ENCODE assay signal across 4 cellular contexts in the genomic region with DNA sequence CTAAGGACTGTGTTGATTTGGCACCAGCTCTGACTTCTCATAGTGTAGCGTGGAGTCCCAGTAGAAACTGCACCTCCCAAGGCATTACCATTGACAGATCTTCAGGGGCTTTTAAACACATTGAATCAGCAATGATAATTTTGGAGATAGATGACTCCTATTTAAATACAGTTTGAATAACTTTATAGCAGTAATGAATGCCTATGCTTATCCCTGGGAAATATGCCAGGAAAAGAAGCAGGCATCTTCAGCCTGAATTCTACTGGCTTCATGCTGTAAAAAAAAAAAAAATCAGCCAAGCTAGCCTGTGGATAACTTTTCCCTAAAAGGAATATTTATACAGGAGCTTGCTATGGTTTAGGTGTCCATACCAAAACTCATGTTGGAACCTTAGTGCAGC.
TF ChIP-seq lines count a peak whose summit lies in the region.

No MANE protein-coding gene starts in this region.

TF ChIP-seq in SK-N-SH treated with all-trans-retinoic acid at 6 μM for 48 hours, 23 proteins besides CTCF, POLR2A, EP300 and RAD21:
- TF ChIP-seq ISL1 (CRISPR knock-in tag; IDR thresholded peaks at IDR 0.05) = 0 out of 2 replicates have a peak, but pooled peaks have one; percentile 11
- TF ChIP-seq ARNTL (CRISPR knock-in tag; IDR thresholded peaks at IDR 0.05; ENCODE audit: borderline replicate concordance, low read depth) = no peak

TF ChIP-seq in SK-N-SH, 30 proteins besides CTCF, POLR2A, EP300 and RAD21:
- TF ChIP-seq, protein P1, sequence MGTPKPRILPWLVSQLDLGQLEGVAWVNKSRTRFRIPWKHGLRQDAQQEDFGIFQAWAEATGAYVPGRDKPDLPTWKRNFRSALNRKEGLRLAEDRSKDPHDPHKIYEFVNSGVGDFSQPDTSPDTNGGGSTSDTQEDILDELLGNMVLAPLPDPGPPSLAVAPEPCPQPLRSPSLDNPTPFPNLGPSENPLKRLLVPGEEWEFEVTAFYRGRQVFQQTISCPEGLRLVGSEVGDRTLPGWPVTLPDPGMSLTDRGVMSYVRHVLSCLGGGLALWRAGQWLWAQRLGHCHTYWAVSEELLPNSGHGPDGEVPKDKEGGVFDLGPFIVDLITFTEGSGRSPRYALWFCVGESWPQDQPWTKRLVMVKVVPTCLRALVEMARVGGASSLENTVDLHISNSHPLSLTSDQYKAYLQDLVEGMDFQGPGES (IDR thresholded peaks at IDR 0.05; ENCODE audit: low read depth, low read length) = no peak
- no peak for TF ChIP-seq JUND (IDR thresholded peaks at IDR 0.05)
- no peak for TF ChIP-seq EZH2phosphoT487 (IDR thresholded peaks at IDR 0.05; ENCODE audit: borderline replicate concordance, low read depth)
- TF ChIP-seq NRF1 (IDR thresholded peaks at IDR 0.05; ENCODE audit: low read depth, low read length) = no peak
- TF ChIP-seq SMC3 (IDR thresholded peaks at IDR 0.05; ENCODE audit: low read depth, low read length) = no peak
- TF ChIP-seq, protein P2, sequence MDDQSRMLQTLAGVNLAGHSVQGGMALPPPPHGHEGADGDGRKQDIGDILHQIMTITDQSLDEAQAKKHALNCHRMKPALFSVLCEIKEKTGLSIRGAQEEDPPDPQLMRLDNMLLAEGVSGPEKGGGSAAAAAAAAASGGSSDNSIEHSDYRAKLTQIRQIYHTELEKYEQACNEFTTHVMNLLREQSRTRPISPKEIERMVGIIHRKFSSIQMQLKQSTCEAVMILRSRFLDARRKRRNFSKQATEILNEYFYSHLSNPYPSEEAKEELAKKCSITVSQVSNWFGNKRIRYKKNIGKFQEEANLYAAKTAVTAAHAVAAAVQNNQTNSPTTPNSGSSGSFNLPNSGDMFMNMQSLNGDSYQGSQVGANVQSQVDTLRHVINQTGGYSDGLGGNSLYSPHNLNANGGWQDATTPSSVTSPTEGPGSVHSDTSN (IDR thresholded peaks at IDR 0.05) = no peak
- TF ChIP-seq NFIC (IDR thresholded peaks at IDR 0.05; ENCODE audit: borderline replicate concordance) = no peak
- TF ChIP-seq POLR2AphosphoS5 (IDR thresholded peaks at IDR 0.05; ENCODE audit: low read depth, low read length) = no peak
- no peak for TF ChIP-seq FOXM1 (IDR thresholded peaks at IDR 0.05; ENCODE audit: low read depth)
- no peak for TF ChIP-seq GATA2 (CRISPR knock-in tag; IDR thresholded peaks at IDR 0.05)
- TF ChIP-seq MEF2A (IDR thresholded peaks at IDR 0.05; ENCODE audit: borderline replicate concordance, low read depth) = no peak
- TF ChIP-seq ELF1 (IDR thresholded peaks at IDR 0.05) = no peak
- no peak for TF ChIP-seq FOSL2 (IDR thresholded peaks at IDR 0.05; ENCODE audit: borderline replicate concordance, low read depth)
- TF ChIP-seq, protein P3, sequence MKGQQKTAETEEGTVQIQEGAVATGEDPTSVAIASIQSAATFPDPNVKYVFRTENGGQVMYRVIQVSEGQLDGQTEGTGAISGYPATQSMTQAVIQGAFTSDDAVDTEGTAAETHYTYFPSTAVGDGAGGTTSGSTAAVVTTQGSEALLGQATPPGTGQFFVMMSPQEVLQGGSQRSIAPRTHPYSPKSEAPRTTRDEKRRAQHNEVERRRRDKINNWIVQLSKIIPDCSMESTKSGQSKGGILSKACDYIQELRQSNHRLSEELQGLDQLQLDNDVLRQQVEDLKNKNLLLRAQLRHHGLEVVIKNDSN (IDR thresholded peaks at IDR 0.05; ENCODE audit: borderline replicate concordance, low read depth) = no peak

TF ChIP-seq in H1, 55 proteins besides CTCF, POLR2A, EP300 and RAD21:
- no peak for TF ChIP-seq JUN (IDR thresholded peaks at IDR 0.05; ENCODE audit: low read depth, low read length)
- no peak for TF ChIP-seq RXRA (IDR thresholded peaks at IDR 0.05; ENCODE audit: insufficient read depth, low read depth, low read length)
- no peak for TF ChIP-seq TAF1 (IDR thresholded peaks at IDR 0.05; ENCODE audit: low read depth, low read length)
- TF ChIP-seq FOSL1 (IDR thresholded peaks at IDR 0.05; ENCODE audit: insufficient read depth, low read depth, low read length) = no peak
- no peak for TF ChIP-seq JUND (IDR thresholded peaks at IDR 0.05; ENCODE audit: low read length)
- TF ChIP-seq POLR2AphosphoS5 (IDR thresholded peaks at IDR 0.05; ENCODE audit: low read depth, low read length) = no peak
- TF ChIP-seq SP2 (IDR thresholded peaks at IDR 0.05; ENCODE audit: low read length) = no peak
- TF ChIP-seq BCL11A (IDR thresholded peaks at IDR 0.05; ENCODE audit: low read depth in 2 of 2, low read length in 2 of 2) = no peak
- TF ChIP-seq CBX5 (IDR thresholded peaks at IDR 0.05; ENCODE audit: low read depth, low read length) = no peak
- no peak for TF ChIP-seq HDAC6 (IDR thresholded peaks at IDR 0.05; ENCODE audit: low read depth, low read length)
- TF ChIP-seq CTBP2 (IDR thresholded peaks at IDR 0.05; ENCODE audit: borderline replicate concordance, insufficient read depth, insufficient read length, low read length) = no peak
- TF ChIP-seq ASH2L (IDR thresholded peaks at IDR 0.05; ENCODE audit: low read length) = no peak

TF ChIP-seq in GM12891, 5 proteins besides CTCF, POLR2A, EP300 and RAD21:
- TF ChIP-seq PAX5 (IDR thresholded peaks at IDR 0.05; ENCODE audit: insufficient read depth, low read length, severe bottlenecking) = no peak
- no peak for TF ChIP-seq TAF1 (IDR thresholded peaks at IDR 0.05; ENCODE audit: low read depth, low read length)
